In genomic region chr6:32244946-32245398, GRCh38 we compare ENCODE assay signal across 1 cellular context.
TF ChIP-seq lines count a peak whose summit lies in the region.

No MANE protein-coding gene starts in this region.

TF ChIP-seq in HEK293, 187 proteins besides CTCF, POLR2A, EP300 and RAD21 (continued from another document and continues in another):
- TF ChIP-seq ZNF280D (tag by site-specific recombination; IDR thresholded peaks at IDR 0.05): no peak
- no peak for TF ChIP-seq ZNF146 (tag by site-specific recombination; IDR thresholded peaks at IDR 0.05)
- no peak for TF ChIP-seq TRIM28 (IDR thresholded peaks at IDR 0.05; ENCODE audit: borderline replicate concordance, low read length)
- no peak for TF ChIP-seq ZNF211 (tag by site-specific recombination; IDR thresholded peaks at IDR 0.05; ENCODE audit: low read depth)
- TF ChIP-seq ZNF580 (tag by site-specific recombination; IDR thresholded peaks at IDR 0.05): no peak
- TF ChIP-seq ZFP69B (tag by site-specific recombination; IDR thresholded peaks at IDR 0.05): peak; percentile 93
- no peak for TF ChIP-seq ZNF18 (tag by site-specific recombination; IDR thresholded peaks at IDR 0.05)
- TF ChIP-seq ZNF24 (tag by site-specific recombination; IDR thresholded peaks at IDR 0.05): 0 out of 2 replicates have a peak, but pooled peaks have one; percentile 33
- TF ChIP-seq ZNF19 (tag by site-specific recombination; IDR thresholded peaks at IDR 0.05; ENCODE audit: low read depth): no peak
- no peak for TF ChIP-seq ZNF311 (tag by site-specific recombination; IDR thresholded peaks at IDR 0.05; ENCODE audit: borderline replicate concordance)
- TF ChIP-seq BCL11B (tag by site-specific recombination; IDR thresholded peaks at IDR 0.05; ENCODE audit: low read depth): no peak
- no peak; the same call in 1 of the 2 replicates for TF ChIP-seq ZSCAN30 (tag by site-specific recombination; IDR thresholded peaks at IDR 0.05)
- TF ChIP-seq ZNF398 (tag by site-specific recombination; IDR thresholded peaks at IDR 0.05): no peak
- no peak for TF ChIP-seq ZNF548 (tag by site-specific recombination; IDR thresholded peaks at IDR 0.05)
- TF ChIP-seq ZNF350 (tag by site-specific recombination; IDR thresholded peaks at IDR 0.05): no peak
- TF ChIP-seq ZNF670 (tag by site-specific recombination; IDR thresholded peaks at IDR 0.05; ENCODE audit: low read depth): no peak
- TF ChIP-seq ZNF658 (tag by site-specific recombination; IDR thresholded peaks at IDR 0.05): no peak
- TF ChIP-seq ZIC2 (tag by site-specific recombination; IDR thresholded peaks at IDR 0.05): peak; percentile 71
- no peak for TF ChIP-seq ZNF639 (tag by site-specific recombination; IDR thresholded peaks at IDR 0.05)
- peak; percentile 79; the same call in 1 of the 2 replicates for TF ChIP-seq ZNF660 (tag by site-specific recombination; IDR thresholded peaks at IDR 0.05)
- TF ChIP-seq ZFP41 (tag by site-specific recombination; IDR thresholded peaks at IDR 0.05; ENCODE audit: borderline replicate concordance): no peak
- TF ChIP-seq ZNF777 (tag by site-specific recombination; IDR thresholded peaks at IDR 0.05; ENCODE audit: borderline replicate concordance): no peak
- TF ChIP-seq ZNF561 (tag by site-specific recombination; IDR thresholded peaks at IDR 0.05; ENCODE audit: borderline replicate concordance): no peak
- no peak for TF ChIP-seq ZNF837 (tag by site-specific recombination; IDR thresholded peaks at IDR 0.05)
- TF ChIP-seq ZNF433 (tag by site-specific recombination; IDR thresholded peaks at IDR 0.05; ENCODE audit: low read depth): no peak
- peak; percentile 65 for TF ChIP-seq GLIS1 (tag by site-specific recombination; IDR thresholded peaks at IDR 0.05)
- no peak; the same call in 1 of the 2 replicates for TF ChIP-seq ZNF558 (tag by site-specific recombination; IDR thresholded peaks at IDR 0.05)
- no peak for TF ChIP-seq ZNF184 (tag by site-specific recombination; IDR thresholded peaks at IDR 0.05)
- no peak for TF ChIP-seq ZNF544 (tag by site-specific recombination; IDR thresholded peaks at IDR 0.05)
- TF ChIP-seq ZNF704 (tag by site-specific recombination; IDR thresholded peaks at IDR 0.05): no peak
- TF ChIP-seq GLIS2 (tag by site-specific recombination; IDR thresholded peaks at IDR 0.05): peak; percentile 85
- no peak for TF ChIP-seq KLF7 (tag by site-specific recombination; IDR thresholded peaks at IDR 0.05; ENCODE audit: borderline replicate concordance)
- peak; percentile 28; the same call in 1 of the 2 replicates for TF ChIP-seq ZNF501 (tag by site-specific recombination; IDR thresholded peaks at IDR 0.05)
- no peak for TF ChIP-seq ZNF223 (tag by site-specific recombination; IDR thresholded peaks at IDR 0.05)
- TF ChIP-seq ZNF133 (tag by site-specific recombination; IDR thresholded peaks at IDR 0.05): no peak
- peak; percentile 33; the same call in 1 of the 2 replicates for TF ChIP-seq ZBTB11 (tag by site-specific recombination; conservative IDR thresholded peaks at IDR 0.05; ENCODE audit: low read depth)
- TF ChIP-seq ZNF488 (tag by site-specific recombination; IDR thresholded peaks at IDR 0.05): no peak
- TF ChIP-seq ZNF16 (tag by site-specific recombination; IDR thresholded peaks at IDR 0.05; ENCODE audit: low read depth): no peak
- TF ChIP-seq KLF9 (tag by site-specific recombination; IDR thresholded peaks at IDR 0.05; ENCODE audit: low read depth): no peak
- TF ChIP-seq ZNF148 (tag by site-specific recombination; IDR thresholded peaks at IDR 0.05; ENCODE audit: borderline replicate concordance): no peak
- TF ChIP-seq ZNF239 (tag by site-specific recombination; IDR thresholded peaks at IDR 0.05): no peak
- TF ChIP-seq ZNF645 (tag by site-specific recombination; IDR thresholded peaks at IDR 0.05): no peak
- TF ChIP-seq ZNF510 (tag by site-specific recombination; IDR thresholded peaks at IDR 0.05; ENCODE audit: insufficient replicate concordance): no peak
- TF ChIP-seq SETDB1 (IDR thresholded peaks at IDR 0.05; ENCODE audit: insufficient read length, low read length): no peak
- TF ChIP-seq ZNF791 (tag by site-specific recombination; IDR thresholded peaks at IDR 0.05): no peak
- no peak for TF ChIP-seq ZNF175 (tag by site-specific recombination; IDR thresholded peaks at IDR 0.05)
- peak; percentile 65 for TF ChIP-seq ZNF335 (tag by site-specific recombination; conservative IDR thresholded peaks at IDR 0.05)
- TF ChIP-seq FEZF1 (tag by site-specific recombination; IDR thresholded peaks at IDR 0.05): no peak
